8 cellular contexts compared by ENCODE assay signal in the genomic region with DNA sequence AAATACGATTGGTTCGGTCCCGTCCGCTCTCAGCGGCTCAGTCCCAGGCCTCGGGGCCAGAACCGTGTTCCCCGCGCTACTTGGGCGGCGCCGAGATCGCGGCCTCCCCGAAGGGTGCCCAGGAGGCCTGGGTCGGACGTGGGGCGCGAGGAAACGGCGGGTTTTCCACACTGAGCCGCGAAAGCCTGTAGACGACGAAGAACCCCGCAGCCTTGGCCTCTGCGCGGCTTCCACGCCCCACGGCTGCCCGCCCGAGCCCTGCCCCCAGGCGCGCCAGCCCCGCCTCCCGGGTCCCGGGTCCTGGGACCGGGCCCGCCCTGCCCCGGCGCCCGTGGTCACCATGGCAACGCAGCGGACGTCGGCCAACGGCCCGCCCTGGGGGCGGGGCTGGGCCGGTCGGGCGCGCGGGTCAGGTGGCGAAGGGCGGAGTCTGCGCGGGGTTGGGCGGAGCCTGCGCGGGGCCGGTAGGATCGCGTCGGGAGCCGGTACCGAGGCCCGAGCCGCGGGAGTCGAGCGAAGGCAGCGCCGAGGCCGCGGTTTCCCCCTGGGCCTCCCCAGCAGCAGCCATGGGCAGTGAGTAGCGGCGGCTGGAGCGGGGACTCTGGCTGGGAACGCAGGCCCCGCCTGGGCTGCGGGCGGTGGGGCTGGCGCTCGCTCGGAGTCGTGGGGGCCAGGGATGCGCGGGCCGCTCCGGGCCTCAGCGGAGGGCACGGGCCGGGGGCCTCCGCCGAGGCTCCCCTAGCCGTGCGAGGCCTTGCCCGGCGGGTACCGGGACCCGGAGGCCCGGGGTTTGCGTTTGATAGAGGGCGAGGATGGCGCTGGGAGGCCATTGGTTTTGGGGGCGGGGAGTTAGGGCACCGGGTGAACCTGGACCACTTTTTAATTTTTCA. TPM values are rescaled to one million over a fixed set of nuclear protein-coding genes. Genes with fewer than 3 reads are reported as not detected.
A peak's percentile ranks its signal among the peaks of the same experiment; 100 is the strongest.
DNase-seq lines count a peak whose midpoint lies in the region; ATAC-seq, FAIRE-seq and TF ChIP-seq lines count a peak whose summit lies in the region.

A gene (plus strand): TSS at position 456 of the 890 bp plus-strand sequence. CDS start 111 bp downstream, at position 567.

- in situ Hi-C loops in HepG2 (cut with HindIII; ENCODE audit: extremely low pct_ligation_motif_present, low pct_unique_long_range_greater_than_20kb): no loop called here

- H2AFZ ChIP-seq in HepG2 (ENCODE audit: low read length): peak within 1 kb of the TSS; percentile 64

- peaks cover 15% of the 10 kb centered on the region for H3K36me3 Mint-ChIP-seq in activated CD4-positive, alpha-beta T cell treated with anti-CD3 and anti-CD28 coated beads, Interleukin-2, amount 10 ng/mL, durations not matched to agents 7 days and 5 days (ENCODE audit: low read depth)

- DNase-seq in BJ (ENCODE audit: low read depth): peak; percentile 32
- peak; percentile 98 for DNase-seq in GM19239 (ENCODE audit: insufficient read length, low spot score)
- DNase-seq in NCI-H526 (lab: John Stamatoyannopoulos, UW): peak; percentile 50 to 94
- peak; percentile 97 for DNase-seq in activated CD4-positive, alpha-beta T cell treated with anti-CD3 and anti-CD28 coated beads, Interleukin-2, amount 10 ng/mL, durations not matched to agents 7 days and 5 days
- peak; percentile 61 for DNase-seq in cortex of kidney (lab: John Stamatoyannopoulos, UW)
- peak; percentile 77 for DNase-seq in HepG2 (ENCODE audit: low spot score)
- peak; percentile 98 to 99 for DNase-seq in stimulated activated CD4-positive, alpha-beta T cell treated with anti-CD3 and anti-CD28 coated beads, Interleukin-2, amount 100 ng/mL, for 48 hours

- H3K4me2 ChIP-seq in HepG2 (ENCODE audit: low read depth, low read length): peak within 1 kb of the TSS; percentile 82

- H3K27me3 Mint-ChIP-seq in activated CD4-positive, alpha-beta T cell treated with anti-CD3 and anti-CD28 coated beads, Interleukin-2, amount 10 ng/mL, durations not matched to agents 7 days and 5 days: no peaks in the 10 kb centered on the region

- H3K27me3 ChIP-seq in BJ (ENCODE audit: control insufficient read depth, insufficient read depth, low read length): no peaks in the 10 kb centered on the region
- H3K27me3 ChIP-seq in HepG2 (ENCODE audit: control insufficient read depth in 1 of 2, insufficient read depth in 2 of 2, low read length in 2 of 2): no peaks in the 10 kb centered on the region

- H3K4me3 Mint-ChIP-seq in activated CD4-positive, alpha-beta T cell treated with anti-CD3 and anti-CD28 coated beads, Interleukin-2, amount 10 ng/mL, durations not matched to agents 7 days and 5 days: peak within 1 kb of the TSS; percentile 83

- no TSS peak for BruUV-seq in HepG2 (replicated peaks; lab: Mats Ljungman, UMichigan)

- TF ChIP-seq POLR2A in HepG2 (IDR thresholded peaks at IDR 0.05; ENCODE audit: insufficient read depth in 1 of 2, low read depth in 2 of 2, low read length in 2 of 2): peak; percentile 82 to 90

- TF ChIP-seq CTCF in BJ (IDR thresholded peaks at IDR 0.05; ENCODE audit: insufficient read depth, low read depth, low read length) (no peak), HepG2 (CRISPR knock-in tag; IDR thresholded peaks at IDR 0.05) (no peak)

- H3K36me3 ChIP-seq in BJ (ENCODE audit: control insufficient read depth, insufficient read depth, low read length) (no peaks in the 10 kb centered on the region), HepG2 (replicated peaks in 1 of 2; ENCODE audit: control insufficient read depth in 1 of 2, insufficient read depth in 2 of 2, low read length in 2 of 2) (0 out of 5 replicates have a peak, but pooled peaks cover 0 to 3% of the 10 kb centered on the region in 2 experiments)

- H3K4me3 ChIP-seq in BJ (ENCODE audit: low read depth, low read length): peak within 1 kb of the TSS; percentile 93
- H3K4me3 ChIP-seq in HepG2 (replicated peaks in 1 of 3; ENCODE audit: insufficient read depth in 1 of 3, low read depth in 2 of 3, low read length in 3 of 3): peak within 1 kb of the TSS; percentile 82 to 99 (median 87)

- peak; percentile 90 for ATAC-seq in HG03442 (IDR thresholded peaks at IDR 0.05; ENCODE audit: unreplicated experiment)
- peak; percentile 92 for ATAC-seq in HepG2

- no peaks in the 10 kb centered on the region for H3K79me2 ChIP-seq in HepG2 (ENCODE audit: insufficient read depth, low read length)

- H3K9me3 Mint-ChIP-seq in activated CD4-positive, alpha-beta T cell treated with anti-CD3 and anti-CD28 coated beads, Interleukin-2, amount 10 ng/mL, durations not matched to agents 7 days and 5 days: no peaks in the 10 kb centered on the region

- peak; percentile 30; the same call in 1 of the 2 replicates for TF ChIP-seq RAD21 in HepG2 (CRISPR knock-in tag; IDR thresholded peaks at IDR 0.05)

- H3K9ac ChIP-seq in HepG2 (ENCODE audit: insufficient read depth, low read depth, low read length): peak within 1 kb of the TSS; percentile 89

- peaks cover 19% of the 10 kb centered on the region for H3K4me1 ChIP-seq in HepG2 (ENCODE audit: insufficient read depth, low read length)

- CTCF ChIA-PET in BJ (lab: Yijun Ruan, JAX): interaction anchor here (0.9 to 1.4 kb wide), 3 partner anchors 9 to 21 kb away, joined by 3 to 7 read pairs (median 3); no protein-coding TSS in a partner anchor
- CTCF ChIA-PET in activated CD4-positive, alpha-beta T cell treated with anti-CD3 and anti-CD28 coated beads, Interleukin-2, amount 10 ng/mL, durations not matched to agents 7 days and 5 days (lab: Charles Lee): interaction anchor here (0.6 to 1.5 kb wide), 5 partner anchors 11 to 89 kb away, joined by 3 to 6 read pairs (median 3); no protein-coding TSS in a partner anchor
- CTCF ChIA-PET in HepG2 (lab: Yijun Ruan, JAX; ENCODE audit: low intra/inter-chr PET ratio, low total read pairs): no interaction called here

- TF ChIP-seq EP300 in HepG2 (IDR thresholded peaks at IDR 0.05; ENCODE audit: low read depth in 2 of 2, low read length in 2 of 2) (no peak), HepG2 (CRISPR knock-in tag; IDR thresholded peaks at IDR 0.05; ENCODE audit: borderline replicate concordance) (no peak)

- intact Hi-C loops in HepG2 (cut with micrococcal nuclease; ENCODE audit: unreplicated experiment): loop anchor here (1.0 to 5.0 kb wide), 2 partner anchors 65 to 87 kb away; a partner anchor contains a TSS

- 0% methylated on average over 17 of the region's 108 CpGs for WGBS in HepG2 (ENCODE audit: low lambda C conversion rate)

- no peaks in the 10 kb centered on the region for H4K20me1 ChIP-seq in HepG2 (ENCODE audit: insufficient read depth, low read length)

- H3K27ac ChIP-seq in HepG2 (ENCODE audit: extremely low read length, insufficient read depth, low read length): peak within 1 kb of the TSS; percentile 93

- FAIRE-seq in GM19239 (lab: Jason Lieb, UNC) (peak; percentile 91), HepG2 (lab: Jason Lieb, UNC) (no peak)

- peak within 1 kb of the TSS; percentile 92 for H3K27ac Mint-ChIP-seq in activated CD4-positive, alpha-beta T cell treated with anti-CD3 and anti-CD28 coated beads, Interleukin-2, amount 10 ng/mL, durations not matched to agents 7 days and 5 days

- POLR2A ChIA-PET in BJ (lab: Charles Lee): no interaction called here
- POLR2A ChIA-PET in activated CD4-positive, alpha-beta T cell treated with anti-CD3 and anti-CD28 coated beads, Interleukin-2, amount 10 ng/mL, durations not matched to agents 7 days and 5 days (lab: Charles Lee): no interaction called here
- POLR2A ChIA-PET in HepG2 (lab: Yijun Ruan, JAX): no interaction called here

- peaks cover 31% of the 10 kb centered on the region for H3K4me1 Mint-ChIP-seq in activated CD4-positive, alpha-beta T cell treated with anti-CD3 and anti-CD28 coated beads, Interleukin-2, amount 10 ng/mL, durations not matched to agents 7 days and 5 days

- H3K9me3 ChIP-seq in HepG2 (ENCODE audit: low read length): no peaks in the 10 kb centered on the region

TF ChIP-seq in HepG2, 621 proteins besides CTCF, POLR2A, EP300 and RAD21 (continues in another document):
- no peak for TF ChIP-seq TCF7L2 (IDR thresholded peaks at IDR 0.05; ENCODE audit: low read depth, low read length)

RNA-seq across cellular contexts. Expression of the gene that starts here (rescaled TPM):
- 6.8 and 8.5 TPM in 2 replicates for polyA plus RNA-seq in BJ (2011; rRNA removed)
- polyA minus RNA-seq in BJ (2011; rRNA and poly(A)+ RNA removed): 5.4 and 5.6 TPM in 2 replicates
- 1 to 10 TPM; 7.9 to 10.0 TPM for total RNA-seq in activated CD4-positive, alpha-beta T cell treated with anti-CD3 and anti-CD28 coated beads, Interleukin-2, amount 10 ng/mL, durations not matched to agents 7 days and 5 days
- total RNA-seq in HepG2 (2016; rRNA removed; fragmentation: Illumina TruSeq; extraction: Trizol): 4.5 and 7.4 TPM in 2 replicates
- total RNA-seq in HepG2 (2016; cell fraction: cytosol; rRNA removed; fragmentation: Illumina TruSeq; extraction: Trizol; ENCODE audit: low read depth): 1.6 and 3.2 TPM in 2 replicates
- 3.9 and 9.7 TPM in 2 replicates for total RNA-seq in HepG2 (2016; cell fraction: insoluble cytoplasmic fraction; rRNA removed; fragmentation: Illumina TruSeq; extraction: Trizol)
- total RNA-seq in HepG2 (2016; cell fraction: membrane; rRNA removed; fragmentation: Illumina TruSeq; extraction: Trizol): 3.3 and 3.7 TPM in 2 replicates
- total RNA-seq in HepG2 (2016; cell fraction: nucleus; rRNA removed; fragmentation: Illumina TruSeq; extraction: Trizol): 13.4 and 18.7 TPM in 2 replicates
- 5.0 and 5.5 TPM in 2 replicates for polyA plus RNA-seq in HepG2 (2011; rRNA removed)
- 3.8 and 3.9 TPM in 2 replicates for polyA plus RNA-seq in HepG2 (2011; cell fraction: cytosol; rRNA removed)
- 8.4 and 8.6 TPM in 2 replicates for polyA plus RNA-seq in HepG2 (2011; cell fraction: nucleus; rRNA removed)
- 3.5 and 4.0 TPM in 2 replicates for polyA plus RNA-seq in HepG2 (2012)
- 2.1 and 2.8 TPM in 2 replicates for polyA plus RNA-seq in HepG2 (2016; cell fraction: cytosol; fragmentation: Illumina TruSeq; extraction: Trizol; ENCODE audit: low read depth)
- 3.0 and 3.8 TPM in 2 replicates for polyA plus RNA-seq in HepG2 (2016; cell fraction: insoluble cytoplasmic fraction; fragmentation: Illumina TruSeq; extraction: Trizol; ENCODE audit: low read depth)
- 2.4 and 3.6 TPM in 2 replicates for polyA plus RNA-seq in HepG2 (2016; cell fraction: membrane; fragmentation: Illumina TruSeq; extraction: Trizol; ENCODE audit: low read depth)
- 20.4 and 21.5 TPM in 2 replicates for polyA plus RNA-seq in HepG2 (2016; cell fraction: nucleus; fragmentation: Illumina TruSeq; extraction: Trizol; ENCODE audit: insufficient read depth, low read depth)
- polyA minus RNA-seq in HepG2 (2011; rRNA and poly(A)+ RNA removed; ENCODE audit: low replicate concordance): 4.9 and 6.5 TPM in 2 replicates
- polyA minus RNA-seq in HepG2 (2011; cell fraction: cytosol; rRNA and poly(A)+ RNA removed): 2.9 and 4.6 TPM in 2 replicates
- 5.7 and 9.1 TPM in 2 replicates for polyA minus RNA-seq in HepG2 (2011; cell fraction: nucleus; rRNA and poly(A)+ RNA removed)

Comparison
In these comparisons a context has a peak if more than half of its experiments do, and no peak if none do; other contexts are left out.
1. Peak in every context shown above with its lines: DNase-seq, ATAC-seq, H3K4me3 ChIP-seq and H3K27ac ChIP-seq.
2. DNase-seq: peak in every context shown above with its lines; median percentile 98 in stimulated activated CD4-positive, alpha-beta T cell treated with anti-CD3 and anti-CD28 coated beads, Interleukin-2, amount 100 ng/mL, for 48 hours; 98 in GM19239; 97 in activated CD4-positive, alpha-beta T cell treated with anti-CD3 and anti-CD28 coated beads, Interleukin-2, amount 10 ng/mL, durations not matched to agents 7 days and 5 days; 77 in HepG2; 72 in NCI-H526; 61 in cortex of kidney; 32 in BJ.